11 cellular contexts compared by ENCODE assay signal in genomic region chr3:147360936-147361670, GRCh38. TPM values are rescaled to one million over a fixed set of nuclear protein-coding genes. Genes with fewer than 3 reads are reported as not detected.
DNase-seq lines count a peak whose midpoint lies in the region; ATAC-seq, FAIRE-seq and TF ChIP-seq lines count a peak whose summit lies in the region.
"Had no signal": no experiment of that assay in that cellular context is flagged by ENCODE, and none has a peak within 500 bp of the region (broad histone marks: within the 10 kb centered on the region; RNA-seq: fewer than 3 reads in every experiment).

No MANE protein-coding gene starts in this region.

- no peak overlapping the region for H2BK15ac ChIP-seq in H1 (ENCODE audit: low read length)

- 0 out of 2 replicates have a peak overlapping the region, but pooled peaks have one; percentile 9 for H3K4me3 ChIP-seq in AG04449 (ENCODE audit: low read depth, low read length)
- no peak overlapping the region for H3K4me3 ChIP-seq in H7 (ENCODE audit: insufficient read depth, low read depth, low read length)
- peak overlapping the region in 2 of 4 experiments; percentile 14 to 48; a peak in 4 of 8 replicates for H3K4me3 ChIP-seq in H1 (ENCODE audit: extremely low read depth in 1 of 4, insufficient read depth in 2 of 4, low read depth in 3 of 4, low read length in 4 of 4)
- H3K4me3 ChIP-seq in PC-3 (ENCODE audit: low read length) = no peak overlapping the region

- H3K79me2 ChIP-seq in H1 (ENCODE audit: control insufficient read depth in 1 of 2, insufficient read depth in 2 of 2, low read length in 2 of 2) = no peaks in the 10 kb centered on the region
- no peaks in the 10 kb centered on the region for H3K79me2 ChIP-seq in PC-3 (ENCODE audit: low read length)

- H3K18ac ChIP-seq in H1 (ENCODE audit: extremely low read depth, low read length) = no peak overlapping the region

- no peak overlapping the region for H2AK5ac ChIP-seq in H1 (ENCODE audit: low read depth, low read length)

- no peak overlapping the region for H4K5ac ChIP-seq in H1 (ENCODE audit: insufficient read length, low read depth, low read length)

- no peaks in the 10 kb centered on the region for H3K9me2 ChIP-seq in PC-3 (replicated peaks; ENCODE audit: low read length)

- H3K23ac ChIP-seq in H1 (ENCODE audit: insufficient read length) = no peak overlapping the region

- H3K4me1 ChIP-seq in H1 (replicated peaks in 1 of 4; ENCODE audit: control insufficient read depth in 3 of 4, insufficient read depth in 4 of 4, low read length in 3 of 4) (peaks cover 12 to 31% (median 16%) of the 10 kb centered on the region in 4 experiments), PC-3 (ENCODE audit: insufficient read depth, low read length) (no peaks in the 10 kb centered on the region)
- H3K4me1 ChIP-seq: BE2C had no signal

- DNase-seq in AG04449 (ENCODE audit: low read depth, low spot score) (no peak), H7 (peak; percentile 73), NCI-H69 (lab: John Stamatoyannopoulos, UW) (peak; percentile 46), H1 (ENCODE audit: low read depth in 1 of 2, low spot score in 2 of 2) (peak in 1 of 2 experiments; percentile 58), UCSD-AML1 (lab: John Stamatoyannopoulos, UW; ENCODE audit: unreplicated experiment) (no peak), NCI-H226 (no peak), PC-3 (no peak), epidermal melanocyte (ENCODE audit: insufficient read length, low spot score) (no peak)

- H2BK12ac ChIP-seq in H1 (ENCODE audit: low read depth, low read length) = no peak overlapping the region

- H4K8ac ChIP-seq in H1 (ENCODE audit: extremely low read depth, insufficient read depth, low read length) = no peak overlapping the region

- no peak overlapping the region for H3K27ac ChIP-seq in H1 (ENCODE audit: low read depth, low read length)
- no peak overlapping the region for H3K27ac ChIP-seq in PC-3 (ENCODE audit: low read length)
- H3K27ac ChIP-seq: epithelial cell of prostate had no signal

- no peak for FAIRE-seq in H1 (lab: Jason Lieb, UNC)

- no peak overlapping the region for H2BK5ac ChIP-seq in H1 (ENCODE audit: low read depth, low read length)

- peaks cover 86% of the 10 kb centered on the region for H3K27me3 ChIP-seq in H7 (ENCODE audit: control insufficient read depth, insufficient read depth, low read length)
- H3K27me3 ChIP-seq in H1 (replicated peaks in 1 of 4; ENCODE audit: control insufficient read depth in 3 of 4, extremely low read depth in 1 of 4, insufficient read depth in 3 of 4, low read length in 3 of 4) = peaks cover 51 to 80% (median 77%) of the 10 kb centered on the region in 4 experiments
- peaks cover 96% of the 10 kb centered on the region for H3K27me3 ChIP-seq in PC-3 (ENCODE audit: low read length)

- TF ChIP-seq POLR2A in H1 (IDR thresholded peaks at IDR 0.05; ENCODE audit: control extremely low read depth in 1 of 2, low read depth in 2 of 2, low read length in 2 of 2) = no peak

- no peak overlapping the region for H2AFZ ChIP-seq in H1 (ENCODE audit: low read length)
- no peak overlapping the region for H2AFZ ChIP-seq in PC-3 (ENCODE audit: low read length)

- H3K36me3 ChIP-seq in H7 (replicated peaks; ENCODE audit: control insufficient read depth, insufficient read depth, low read length) (no peaks in the 10 kb centered on the region), H1 (ENCODE audit: control insufficient read depth in 2 of 4, insufficient read depth in 4 of 4, low read length in 3 of 4) (peaks cover 0 to 2% (median 0%) of the 10 kb centered on the region in 4 experiments; a peak in 1 of 8 replicates), PC-3 (ENCODE audit: low read depth, low read length) (no peaks in the 10 kb centered on the region)
- H3K36me3 ChIP-seq: BE2C had no signal

- WGBS in H1 (ENCODE audit: extremely low coverage in 1 of 2, insufficient coverage in 1 of 2, insufficient read length in 1 of 2, insufficient replicate concordance in 2 of 2, low coverage in 1 of 2, low lambda C conversion rate in 2 of 2, missing lambda C conversion rate in 1 of 2), 2 experiments = 3% methylated on average over 13 of the region's 19 CpGs; no CpG with 5 or more reads in 1 of the 2 experiments

- H2BK120ac ChIP-seq in H1 (replicated peaks; ENCODE audit: low read depth, low read length) = no peak overlapping the region

- H3K4me2 ChIP-seq in H1 (ENCODE audit: insufficient read depth in 1 of 2, low read depth in 2 of 2, low read length in 2 of 2) = peak overlapping the region; percentile 51 to 57
- H3K4me2 ChIP-seq in PC-3 (ENCODE audit: low read length) = no peak overlapping the region

- no peak overlapping the region for H4K91ac ChIP-seq in H1 (replicated peaks; ENCODE audit: insufficient read length, low read length)

- H2BK20ac ChIP-seq in H1 (ENCODE audit: low read length) = no peak overlapping the region

- H4K20me1 ChIP-seq in H1 (replicated peaks in 1 of 2; ENCODE audit: control insufficient read depth in 1 of 2, insufficient read depth in 2 of 2, low read length in 2 of 2) (peaks cover 2 to 4% of the 10 kb centered on the region in 2 experiments), PC-3 (ENCODE audit: low read length) (no peaks in the 10 kb centered on the region)

- no peak overlapping the region for H3K9ac ChIP-seq in H1 (replicated peaks in 1 of 4; ENCODE audit: extremely low read depth in 1 of 4, low read depth in 3 of 4, low read length in 3 of 4)
- no peak overlapping the region for H3K9ac ChIP-seq in PC-3 (ENCODE audit: low read length)

- no peak for TF ChIP-seq EP300 in H1 (IDR thresholded peaks at IDR 0.05; ENCODE audit: borderline replicate concordance in 1 of 2, low read depth in 2 of 2, low read length in 2 of 2)

- CTCF ChIA-PET in AG04449 (lab: Yijun Ruan, JAX) = interaction anchor here (0.8 to 1.2 kb wide), 4 partner anchors 10 to 256 kb away, joined by 3 to 5 read pairs (median 3); no protein-coding TSS in a partner anchor
- CTCF ChIA-PET in H1 (lab: Charles Lee; ENCODE audit: partially characterized antibody) = interaction anchor here (0.6 to 10.6 kb wide), 35 partner anchors 7 to 893 kb away, joined by 3 to 162 read pairs (median 4); no protein-coding TSS in a partner anchor
- CTCF ChIA-PET in PC-3 (lab: Charles Lee) = interaction anchor here (0.7 kb wide), 1 partner anchor 379 kb away, joined by 3 read pairs; no protein-coding TSS in a partner anchor

- TF ChIP-seq CTCF in AG04449 (IDR thresholded peaks at IDR 0.05; ENCODE audit: insufficient read depth, low read length, missing control alignments) (no peak), H1 (IDR thresholded peaks at IDR 0.05; ENCODE audit: control extremely low read depth in 1 of 3, insufficient read depth in 1 of 3, low read depth in 1 of 3, low read length in 3 of 3) (no peak), PC-3 (conservative IDR thresholded peaks at IDR 0.05; ENCODE audit: low read depth, low read length) (no peak)

- no TSS peak for BruUV-seq in PC-3 (replicated peaks; lab: Mats Ljungman, UMichigan)

- no peak overlapping the region for H3K56ac ChIP-seq in H1 (replicated peaks; ENCODE audit: insufficient read length, low read depth, low read length)

- no peak for ATAC-seq in PC-3

- intact Hi-C loops in PC-3 (cut with micrococcal nuclease) = no loop called here

- H3K9me3 ChIP-seq in H1 (ENCODE audit: insufficient read depth in 2 of 2, low read depth in 1 of 2, low read length in 1 of 2) (no peaks in the 10 kb centered on the region), PC-3 (ENCODE audit: low read length) (no peaks in the 10 kb centered on the region)
- H3K9me3 ChIP-seq: BE2C had no signal

- peaks cover 3% of the 10 kb centered on the region; the same call in 1 of the 2 replicates for H3K23me2 ChIP-seq in H1 (ENCODE audit: low read depth, low read length)

- POLR2A ChIA-PET in AG04449 (lab: Yijun Ruan, JAX) (no interaction called here), H1 (lab: Charles Lee; ENCODE audit: partially characterized antibody) (interaction anchor here (1.0 to 1.4 kb wide), 2 partner anchors 9 to 31 kb away, joined by 3 to 5 read pairs; no protein-coding TSS in a partner anchor), PC-3 (lab: Charles Lee; ENCODE audit: unreplicated experiment) (no interaction called here)

- H3F3A ChIP-seq in PC-3 (ENCODE audit: low read length, unreplicated experiment) = no peaks in the 10 kb centered on the region

- H3K14ac ChIP-seq in H1 (ENCODE audit: insufficient read length) = no peak overlapping the region

- no peak overlapping the region for H3K4ac ChIP-seq in H1 (replicated peaks; ENCODE audit: insufficient read length, low read depth, low read length)

- no peaks in the 10 kb centered on the region for H3K79me1 ChIP-seq in H1 (ENCODE audit: low read depth, low read length)

- no peak for TF ChIP-seq RAD21 in H1 (IDR thresholded peaks at IDR 0.05 in 1 of 2, conservative IDR thresholded peaks at IDR 0.05 in 1 of 2; ENCODE audit: low read depth in 2 of 2, low read length in 2 of 2)

TF ChIP-seq in H1, 55 proteins besides CTCF, POLR2A, EP300 and RAD21 (continues in another document):
- TF ChIP-seq EGR1 (IDR thresholded peaks at IDR 0.05; ENCODE audit: borderline replicate concordance, low read depth, low read length) (no peak), KDM5A (IDR thresholded peaks at IDR 0.05; ENCODE audit: low read length) (no peak), BCL11A (IDR thresholded peaks at IDR 0.05; ENCODE audit: low read depth in 2 of 2, low read length in 2 of 2) (no peak)

RNA-seq across cellular contexts. Expression of gene ZIC4, which starts 45.2 kb away (rescaled TPM):
- 0.59 TPM in 1 of 2 replicates, not detected in the other for total RNA-seq in H7 (2014; rRNA removed; shearing (Covaris generic))
- total RNA-seq in H1 (2021; fragmentation: NEBNext Ultra II Directional; extraction: Animal tissue kit (Norgen Biotek cat#: 25700)) = 0.13 TPM in 1 of 2 replicates, not detected in the other
- polyA plus RNA-seq in H1 (2011; rRNA removed) = 0.03 and 0.31 TPM in 2 replicates
- polyA plus RNA-seq in H1 (2011; cell fraction: cytosol; rRNA removed) = 0.08 TPM
- polyA plus RNA-seq in H1 (2011; cell fraction: nucleus; rRNA removed) = 0.27 TPM
- 0.27 TPM in 1 of 4 replicates, not detected in the others for polyA plus RNA-seq in H1 (2012, experiment 1 of 2)
- 0.08 TPM for polyA plus RNA-seq in H1 (2012, experiment 2 of 2)
- polyA plus RNA-seq in H1 (2013, experiment 1 of 2) = 0.06 TPM
- polyA plus RNA-seq in H1 (2013, experiment 2 of 2) = 0.06 TPM
- not detected in 2 replicates for polyA minus RNA-seq in H1 (2011; rRNA and poly(A)+ RNA removed)
- not detected for polyA minus RNA-seq in H1 (2011; cell fraction: cytosol; rRNA and poly(A)+ RNA removed)
- polyA minus RNA-seq in H1 (2011; cell fraction: nucleus; rRNA and poly(A)+ RNA removed) = 0.60 TPM
- total RNA-seq in PC-3 (2014; rRNA removed) = not detected in 2 replicates
- total RNA-seq: activated naive CD4-positive, alpha-beta T cell treated with anti-CD3 and anti-CD28 coated beads, Interleukin-2, amount 50 U/mL, for 72 hours had no signal

RNA-seq across cellular contexts. Expression of gene ZIC1, which starts 48.1 kb away (rescaled TPM):
- 2.0 and 3.5 TPM in 2 replicates for total RNA-seq in H7 (2014; rRNA removed; shearing (Covaris generic))
- total RNA-seq in H1 (2021; fragmentation: NEBNext Ultra II Directional; extraction: Animal tissue kit (Norgen Biotek cat#: 25700)) = 1.5 and 2.2 TPM in 2 replicates
- 0.80 and 3.6 TPM in 2 replicates for polyA plus RNA-seq in H1 (2011; rRNA removed)
- polyA plus RNA-seq in H1 (2011; cell fraction: cytosol; rRNA removed) = 1.7 TPM
- 2.7 TPM for polyA plus RNA-seq in H1 (2011; cell fraction: nucleus; rRNA removed)
- 0.27 to 0.77 TPM (median 0.60 TPM) in 4 replicates for polyA plus RNA-seq in H1 (2012, experiment 1 of 2)
- polyA plus RNA-seq in H1 (2012, experiment 2 of 2) = 0.08 TPM
- polyA plus RNA-seq in H1 (2013, experiment 1 of 2) = 1.4 TPM
- 0.75 TPM for polyA plus RNA-seq in H1 (2013, experiment 2 of 2)
- 0.07 and 0.47 TPM in 2 replicates for polyA minus RNA-seq in H1 (2011; rRNA and poly(A)+ RNA removed)
- 1.6 TPM for polyA minus RNA-seq in H1 (2011; cell fraction: cytosol; rRNA and poly(A)+ RNA removed)
- polyA minus RNA-seq in H1 (2011; cell fraction: nucleus; rRNA and poly(A)+ RNA removed) = 2.4 TPM
- total RNA-seq in PC-3 (2014; rRNA removed) = not detected in 2 replicates
- total RNA-seq: activated naive CD4-positive, alpha-beta T cell treated with anti-CD3 and anti-CD28 coated beads, Interleukin-2, amount 50 U/mL, for 72 hours had no signal

Comparison
In these comparisons a context has a peak if more than half of its experiments do, and no peak if none do; other contexts are left out.
1. DNase-seq: peak in H7 (single experiment) and NCI-H69 (single experiment); none in AG04449 (single experiment), UCSD-AML1 (single experiment), NCI-H226 (single experiment), PC-3 (single experiment) and epidermal melanocyte (single experiment).